In genomic region chr3:195542261-195542660, GRCh38 we compare ENCODE assay signal across 8 cellular contexts. TPM values are rescaled to one million over a fixed set of nuclear protein-coding genes. Genes with fewer than 3 reads are reported as not detected.
DNase-seq lines count a peak whose midpoint lies in the region; ATAC-seq and TF ChIP-seq lines count a peak whose summit lies in the region.

No MANE protein-coding gene starts in this region.

- ATAC-seq in HG03521 (IDR thresholded peaks at IDR 0.05; ENCODE audit: unreplicated experiment) (no peak), HG03457 (IDR thresholded peaks at IDR 0.05; ENCODE audit: unreplicated experiment) (no peak)

- H3K36me3 Mint-ChIP-seq in IgD-negative memory B cell, result no peaks in the 10 kb centered on the region
- H3K36me3 Mint-ChIP-seq in activated naive CD8-positive, alpha-beta T cell treated with anti-CD3 and anti-CD28 coated beads for 36 hours, result peaks cover 33% of the 10 kb centered on the region

- no peak for TF ChIP-seq CTCF in kidney epithelial cell (IDR thresholded peaks at IDR 0.05; ENCODE audit: insufficient read depth, low read length, poor library complexity, severe bottlenecking)

- no peaks in the 10 kb centered on the region for H3K27me3 ChIP-seq in kidney epithelial cell (ENCODE audit: control insufficient read depth, insufficient read depth, low read length)

- peak; percentile 30 for DNase-seq in EH (ENCODE audit: low read depth)
- no peak for DNase-seq in activated naive CD8-positive, alpha-beta T cell treated with anti-CD3 and anti-CD28 coated beads for 36 hours
- no peak for DNase-seq in kidney epithelial cell (ENCODE audit: low read depth)
- DNase-seq in NCI-H510A treated with DMSO at 0.1 percent for 48 hours (lab: John Stamatoyannopoulos, UW), result no peak

- peaks cover 54 to 62% (median 55%) of the 10 kb centered on the region in 3 donors for H3K4me1 Mint-ChIP-seq in IgD-negative memory B cell
- peaks cover 68% of the 10 kb centered on the region for H3K4me1 Mint-ChIP-seq in activated naive CD8-positive, alpha-beta T cell treated with anti-CD3 and anti-CD28 coated beads for 36 hours

- H3K36me3 ChIP-seq in kidney epithelial cell (ENCODE audit: control insufficient read depth, insufficient read depth, low read length), result no peaks in the 10 kb centered on the region

- peak overlapping the region; percentile 63 for H3K4me3 ChIP-seq in kidney epithelial cell (ENCODE audit: low read depth, low read length)

- H3K27ac Mint-ChIP-seq in IgD-negative memory B cell, result peak overlapping the region; percentile 86 to 98 (median 97)
- H3K27ac Mint-ChIP-seq in activated naive CD8-positive, alpha-beta T cell treated with anti-CD3 and anti-CD28 coated beads for 36 hours, result peak overlapping the region; percentile 88

- peak overlapping the region; percentile 38 for H3K27ac ChIP-seq in temporal lobe (ENCODE audit: low read depth, low read length)

- no peaks in the 10 kb centered on the region for H3K9me3 Mint-ChIP-seq in IgD-negative memory B cell
- no peaks in the 10 kb centered on the region for H3K9me3 Mint-ChIP-seq in activated naive CD8-positive, alpha-beta T cell treated with anti-CD3 and anti-CD28 coated beads for 36 hours

- H3K4me3 Mint-ChIP-seq in IgD-negative memory B cell, result peak overlapping the region; percentile 88 to 97 (median 90)
- peak overlapping the region; percentile 95 for H3K4me3 Mint-ChIP-seq in activated naive CD8-positive, alpha-beta T cell treated with anti-CD3 and anti-CD28 coated beads for 36 hours

- no peaks in the 10 kb centered on the region for H3K27me3 Mint-ChIP-seq in IgD-negative memory B cell
- no peaks in the 10 kb centered on the region for H3K27me3 Mint-ChIP-seq in activated naive CD8-positive, alpha-beta T cell treated with anti-CD3 and anti-CD28 coated beads for 36 hours

RNA-seq across cellular contexts. Expression of gene PPP1R2, which starts 0.9 kb away (rescaled TPM):
- 159 TPM for polyA plus RNA-seq in IgD-negative memory B cell
- 10 to 100 TPM; 89.5 to 91.8 TPM for total RNA-seq in activated naive CD8-positive, alpha-beta T cell treated with anti-CD3 and anti-CD28 coated beads for 36 hours
- 50.8 and 70.5 TPM in 2 replicates for total RNA-seq in kidney epithelial cell
- total RNA-seq in temporal lobe, result 43.0 TPM

RNA-seq across cellular contexts. Expression of gene APOD, which starts 41.5 kb away (rescaled TPM):
- polyA plus RNA-seq in IgD-negative memory B cell, result not detected
- total RNA-seq in activated naive CD8-positive, alpha-beta T cell treated with anti-CD3 and anti-CD28 coated beads for 36 hours, result not detected
- total RNA-seq in kidney epithelial cell (not detected in 2 replicates), temporal lobe (7.4 TPM)
